ENCODE assay signal across 28 cellular contexts in genomic region chr14:87467578-87467977, GRCh38.
A peak's percentile ranks its signal among the peaks of the same experiment; 100 is the strongest.
DNase-seq lines count a peak whose midpoint lies in the region; TF ChIP-seq lines count a peak whose summit lies in the region.
"Had no signal": no experiment of that assay in that cellular context is flagged by ENCODE, and none has a peak within 500 bp of the region (broad histone marks: within the 10 kb centered on the region; RNA-seq: fewer than 3 reads in every experiment).

No MANE protein-coding gene starts in this region.

- H3K4me3 ChIP-seq in Karpas-422 (ENCODE audit: low read length) (no peak overlapping the region), neural cell (ENCODE audit: low read length) (no peak overlapping the region)
- H3K4me3 ChIP-seq: A549; BLaER1; BLaER1 treated with 17β-estradiol and CSF1 and Interleukin-3, amounts not matched to agents 10 nM and 100 nM had no signal

- H3K27ac ChIP-seq in Karpas-422 (ENCODE audit: low read length): no peak overlapping the region
- no peak overlapping the region for H3K27ac ChIP-seq in neural cell (ENCODE audit: low read length)
- H3K27ac ChIP-seq: 22Rv1; A549; BLaER1; BLaER1 treated with 17β-estradiol and CSF1 and Interleukin-3, amounts not matched to agents 10 nM and 100 nM; C4-2B had no signal

- H2AFZ ChIP-seq in Karpas-422 (ENCODE audit: low read length) (0 out of 2 replicates have a peak overlapping the region, but pooled peaks have one; percentile 21), neural cell (ENCODE audit: low read depth, low read length) (no peak overlapping the region)

- H3K79me2 ChIP-seq in Karpas-422 (ENCODE audit: low read length) (no peaks in the 10 kb centered on the region), neural cell (replicated peaks; ENCODE audit: insufficient read depth, low read length) (no peaks in the 10 kb centered on the region)

- in situ Hi-C loops in ACHN (cut with HindIII; ENCODE audit: low pct_ligation_motif_present, low pct_unique_long_range_greater_than_20kb, low sequenced_read_pairs): no loop called here

- peak; percentile 98 for TF ChIP-seq EP300 in neural cell (conservative IDR thresholded peaks at IDR 0.05; ENCODE audit: poor library complexity, severe bottlenecking)

- TF ChIP-seq CTCF in neural cell (IDR thresholded peaks at IDR 0.05; ENCODE audit: poor library complexity, severe bottlenecking): no peak

- H3K9me3 ChIP-seq in Karpas-422 (ENCODE audit: low read length) (no peaks in the 10 kb centered on the region), neural cell (ENCODE audit: low read length) (no peaks in the 10 kb centered on the region)
- H3K9me3 ChIP-seq: A549; BE2C; BLaER1; BLaER1 treated with 17β-estradiol and CSF1 and Interleukin-3, amounts not matched to agents 10 nM and 100 nM; Caco-2 had no signal

- no peaks in the 10 kb centered on the region for H3K4me1 ChIP-seq in Karpas-422 (ENCODE audit: low read length)
- H3K4me1 ChIP-seq: A549; BE2C; BLaER1; BLaER1 treated with 17β-estradiol and CSF1 and Interleukin-3, amounts not matched to agents 10 nM and 100 nM; Caco-2 had no signal

- no peaks in the 10 kb centered on the region for H3F3A ChIP-seq in neural cell (ENCODE audit: insufficient read depth, low read length, poor library complexity, severe bottlenecking)

- H4K20me1 ChIP-seq in Karpas-422 (ENCODE audit: insufficient read depth, low read depth, low read length) (no peaks in the 10 kb centered on the region), neural cell (ENCODE audit: insufficient read depth) (no peaks in the 10 kb centered on the region)
- H4K20me1 ChIP-seq: BLaER1; BLaER1 treated with 17β-estradiol and CSF1 and Interleukin-3, amounts not matched to agents 10 nM and 100 nM had no signal

- no peaks in the 10 kb centered on the region for H3K9me2 ChIP-seq in Karpas-422 (replicated peaks; ENCODE audit: insufficient read depth, low read length)
- H3K9me2 ChIP-seq in neural cell (ENCODE audit: insufficient read depth, low read length): no peaks in the 10 kb centered on the region

- H3K36me3 ChIP-seq in Karpas-422 (ENCODE audit: insufficient read depth, low read length) (no peaks in the 10 kb centered on the region), neural cell (ENCODE audit: insufficient read depth, low read length) (no peaks in the 10 kb centered on the region)
- H3K36me3 ChIP-seq: BE2C; BLaER1; BLaER1 treated with 17β-estradiol and CSF1 and Interleukin-3, amounts not matched to agents 10 nM and 100 nM had no signal

- no peak for TF ChIP-seq RAD21 in neural cell (conservative IDR thresholded peaks at IDR 0.05)

- no peaks in the 10 kb centered on the region for H3K27me3 ChIP-seq in Karpas-422 (ENCODE audit: low read length)
- no peaks in the 10 kb centered on the region for H3K27me3 ChIP-seq in neural cell (ENCODE audit: insufficient read depth, low read depth, low read length)
- H3K27me3 ChIP-seq: BE2C; BLaER1; BLaER1 treated with 17β-estradiol and CSF1 and Interleukin-3, amounts not matched to agents 10 nM and 100 nM had no signal

- no peak overlapping the region for H3K9ac ChIP-seq in Karpas-422 (ENCODE audit: low read length)
- H3K9ac ChIP-seq in neural cell (ENCODE audit: low read length): no peak overlapping the region
- H3K9ac ChIP-seq: BLaER1; BLaER1 treated with 17β-estradiol and CSF1 and Interleukin-3, amounts not matched to agents 10 nM and 100 nM had no signal

- H3K4me2 ChIP-seq in Karpas-422 (ENCODE audit: low read depth, low read length, poor library complexity, severe bottlenecking) (no peak overlapping the region), neural cell (ENCODE audit: low read length) (no peak overlapping the region)
- H3K4me2 ChIP-seq: A549; BLaER1; BLaER1 treated with 17β-estradiol and CSF1 and Interleukin-3, amounts not matched to agents 10 nM and 100 nM had no signal

- DNase-seq in Karpas-422 (no peak), ACHN (no peak)
- DNase-seq in activated CD8-positive, alpha-beta memory T cell treated with anti-CD3 and anti-CD28 coated beads, Interleukin-2, amount 50 U/mL, for 4 hours: no peak
- DNase-seq: 8988T; AML-193; BE2C; C1 segment of cervical spinal cord; Caco-2; Calu3; CD4-positive, alpha-beta memory T cell; CD4-positive, alpha-beta T cell; CD4-positive, CD25-positive, alpha-beta regulatory T cell; CD8-positive, alpha-beta memory T cell; CD8-positive, alpha-beta T cell; COR-L47; DMS 273 treated with DMSO at 0.1 percent for 48 hours; DMS153; DMS53; DMS79; DMS79 treated with DMSO at 0.1 percent for 48 hours; DND-41; EL had no signal

TF ChIP-seq in neural cell, 6 proteins besides CTCF, POLR2A, EP300 and RAD21:
- TF ChIP-seq POLR2AphosphoS5 (IDR thresholded peaks at IDR 0.05): peak; percentile 97
- TF ChIP-seq, protein P1, sequence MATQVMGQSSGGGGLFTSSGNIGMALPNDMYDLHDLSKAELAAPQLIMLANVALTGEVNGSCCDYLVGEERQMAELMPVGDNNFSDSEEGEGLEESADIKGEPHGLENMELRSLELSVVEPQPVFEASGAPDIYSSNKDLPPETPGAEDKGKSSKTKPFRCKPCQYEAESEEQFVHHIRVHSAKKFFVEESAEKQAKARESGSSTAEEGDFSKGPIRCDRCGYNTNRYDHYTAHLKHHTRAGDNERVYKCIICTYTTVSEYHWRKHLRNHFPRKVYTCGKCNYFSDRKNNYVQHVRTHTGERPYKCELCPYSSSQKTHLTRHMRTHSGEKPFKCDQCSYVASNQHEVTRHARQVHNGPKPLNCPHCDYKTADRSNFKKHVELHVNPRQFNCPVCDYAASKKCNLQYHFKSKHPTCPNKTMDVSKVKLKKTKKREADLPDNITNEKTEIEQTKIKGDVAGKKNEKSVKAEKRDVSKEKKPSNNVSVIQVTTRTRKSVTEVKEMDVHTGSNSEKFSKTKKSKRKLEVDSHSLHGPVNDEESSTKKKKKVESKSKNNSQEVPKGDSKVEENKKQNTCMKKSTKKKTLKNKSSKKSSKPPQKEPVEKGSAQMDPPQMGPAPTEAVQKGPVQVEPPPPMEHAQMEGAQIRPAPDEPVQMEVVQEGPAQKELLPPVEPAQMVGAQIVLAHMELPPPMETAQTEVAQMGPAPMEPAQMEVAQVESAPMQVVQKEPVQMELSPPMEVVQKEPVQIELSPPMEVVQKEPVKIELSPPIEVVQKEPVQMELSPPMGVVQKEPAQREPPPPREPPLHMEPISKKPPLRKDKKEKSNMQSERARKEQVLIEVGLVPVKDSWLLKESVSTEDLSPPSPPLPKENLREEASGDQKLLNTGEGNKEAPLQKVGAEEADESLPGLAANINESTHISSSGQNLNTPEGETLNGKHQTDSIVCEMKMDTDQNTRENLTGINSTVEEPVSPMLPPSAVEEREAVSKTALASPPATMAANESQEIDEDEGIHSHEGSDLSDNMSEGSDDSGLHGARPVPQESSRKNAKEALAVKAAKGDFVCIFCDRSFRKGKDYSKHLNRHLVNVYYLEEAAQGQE (IDR thresholded peaks at IDR 0.05; ENCODE audit: borderline replicate concordance): peak; percentile 68
- no peak for TF ChIP-seq EZH2 (IDR thresholded peaks at IDR 0.05; ENCODE audit: borderline replicate concordance, insufficient read depth, low read length, poor library complexity, severe bottlenecking)
